10 cellular contexts compared by ENCODE assay signal in the genomic region with DNA sequence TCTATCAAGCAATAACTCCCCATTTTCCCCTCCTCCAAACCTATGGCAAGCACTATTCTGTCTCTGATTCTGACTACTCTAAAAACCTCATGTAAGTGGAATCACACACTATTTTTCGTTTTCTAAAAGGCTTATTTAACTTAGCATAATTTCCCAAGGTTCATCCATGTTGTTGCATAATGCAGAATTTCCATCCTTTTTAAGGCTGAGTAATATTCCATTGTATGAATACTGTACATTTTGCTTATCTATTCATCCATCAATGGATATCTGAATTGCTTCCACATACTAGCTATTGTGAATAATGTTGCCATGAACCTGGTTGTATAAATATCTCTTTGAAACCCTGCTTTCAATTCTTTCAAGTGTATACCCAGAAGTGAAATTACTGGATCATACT.
"Had no signal": no experiment of that assay in that cellular context is flagged by ENCODE, and none has a peak within 500 bp of the region (broad histone marks: within the 10 kb centered on the region; RNA-seq: fewer than 3 reads in every experiment).

No MANE protein-coding gene starts in this region.

- H3K4me3 ChIP-seq: GM23338 had no signal

- H2AFZ ChIP-seq: GM23338 had no signal

- H3K4me2 ChIP-seq: GM23338 had no signal

- ATAC-seq: GM23338, HepG2 had no signal

- FAIRE-seq: H1, H54, HepG2 had no signal

- H3K27ac ChIP-seq: HL-60 had no signal

- H3K27me3 Mint-ChIP-seq: IgD-negative memory B cell had no signal

- H3K4me1 Mint-ChIP-seq: GM23338 had no signal

- H3K4me3 Mint-ChIP-seq: GM23338, H9, HFFc6, IgD-negative memory B cell had no signal

- H3K9me3 Mint-ChIP-seq: GM23338, H9, HFFc6 had no signal

- H3K27ac Mint-ChIP-seq: GM23338, H9, HFFc6 had no signal

- DNase-seq: H9, HCEC 1CT, HFFc6, KG1 had no signal
